8 cellular contexts compared by ENCODE assay signal in the genomic region with DNA sequence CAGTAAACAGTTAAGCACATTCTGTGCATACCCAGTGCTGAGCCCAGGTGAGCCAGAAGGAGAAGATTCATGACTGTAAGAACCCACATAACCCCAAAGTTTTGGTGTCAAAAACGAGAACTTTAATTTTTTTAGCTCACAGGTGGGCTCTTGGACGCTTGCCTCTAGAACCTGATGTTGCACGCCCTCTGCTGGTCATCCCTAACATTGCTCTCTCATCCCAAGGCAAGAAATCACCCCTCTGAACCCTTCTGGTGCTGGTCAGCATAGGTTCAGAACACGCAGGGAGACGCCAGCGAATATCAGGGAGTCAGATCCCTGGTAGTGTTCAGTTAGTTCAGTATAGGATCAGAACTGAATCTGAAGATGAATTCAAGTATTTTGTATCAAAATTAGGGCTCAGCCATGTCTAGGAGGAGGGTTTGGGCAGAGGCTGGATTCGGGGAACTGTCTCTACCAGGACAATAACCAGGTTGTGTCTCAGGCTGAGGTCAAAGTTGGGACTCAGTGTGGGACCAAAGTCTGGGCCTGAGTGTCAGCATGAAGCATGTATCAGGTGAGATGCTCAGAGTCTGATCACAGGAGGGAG. TPM values are rescaled to one million over a fixed set of nuclear protein-coding genes. Genes with fewer than 3 reads are reported as not detected.
A peak's percentile ranks its signal among the peaks of the same experiment; 100 is the strongest.
DNase-seq lines count a peak whose midpoint lies in the region; ATAC-seq lines count a peak whose summit lies in the region.

No MANE protein-coding gene starts in this region.

- ATAC-seq in GM18858 (IDR thresholded peaks at IDR 0.05; ENCODE audit: unreplicated experiment) = no peak

- peak overlapping the region; percentile 56 for H3K27ac Mint-ChIP-seq in activated naive CD8-positive, alpha-beta T cell treated with anti-CD3 and anti-CD28 coated beads for 36 hours

- peak; percentile 16 for DNase-seq in DMS153 treated with DMSO at 0.1 percent for 48 hours (lab: John Stamatoyannopoulos, UW; ENCODE audit: unreplicated experiment)
- DNase-seq in HT1080 (ENCODE audit: low read depth) = peak; percentile 60
- peak; percentile 56 for DNase-seq in RPMI7951 (ENCODE audit: low read depth)
- DNase-seq in activated naive CD8-positive, alpha-beta T cell treated with anti-CD3 and anti-CD28 coated beads for 36 hours = peak; percentile 59
- DNase-seq in hypothalamus (lab: John Stamatoyannopoulos, UW) = peak in 40 of 51 donors; percentile 11 to 83 (median 42)
- DNase-seq in stimulated activated CD4-positive, alpha-beta T cell treated with anti-CD3 and anti-CD28 coated beads, Interleukin-2, amount 100 ng/mL, for 48 hours = peak; percentile 63 to 65
- DNase-seq in T1000 (lab: John Stamatoyannopoulos, UW) = no peak

- H3K4me3 Mint-ChIP-seq in activated naive CD8-positive, alpha-beta T cell treated with anti-CD3 and anti-CD28 coated beads for 36 hours = no peak overlapping the region

- peaks cover 60% of the 10 kb centered on the region for H3K4me1 Mint-ChIP-seq in activated naive CD8-positive, alpha-beta T cell treated with anti-CD3 and anti-CD28 coated beads for 36 hours

- no peaks in the 10 kb centered on the region for H3K9me3 Mint-ChIP-seq in activated naive CD8-positive, alpha-beta T cell treated with anti-CD3 and anti-CD28 coated beads for 36 hours

- no peaks in the 10 kb centered on the region for H3K36me3 Mint-ChIP-seq in activated naive CD8-positive, alpha-beta T cell treated with anti-CD3 and anti-CD28 coated beads for 36 hours

- no peaks in the 10 kb centered on the region for H3K27me3 Mint-ChIP-seq in activated naive CD8-positive, alpha-beta T cell treated with anti-CD3 and anti-CD28 coated beads for 36 hours

RNA-seq across cellular contexts. Expression of gene DNAJB5, which starts 4.1 kb away (rescaled TPM):
- total RNA-seq in HT1080 (2014; rRNA removed; shearing (Covaris generic)) = 7.1 and 9.5 TPM in 2 replicates
- 7.1 and 8.5 TPM in 2 replicates for polyA plus RNA-seq in HT1080 (2015; cell fraction: cytosol; rRNA removed)
- polyA plus RNA-seq in HT1080 (2015; cell fraction: nucleus; rRNA removed) = 4.6 and 6.7 TPM in 2 replicates
- total RNA-seq in RPMI7951 (2014; rRNA removed; shearing (Covaris generic)) = 14.8 and 19.7 TPM in 2 replicates
- total RNA-seq in activated naive CD8-positive, alpha-beta T cell treated with anti-CD3 and anti-CD28 coated beads for 36 hours = 1 to 10 TPM; 7.6 to 8.1 TPM

RNA-seq across cellular contexts. Expression of gene PHF24, which starts 27.3 kb away (rescaled TPM):
- not detected in 2 replicates for total RNA-seq in HT1080 (2014; rRNA removed; shearing (Covaris generic))
- polyA plus RNA-seq in HT1080 (2015; cell fraction: cytosol; rRNA removed) = not detected in 2 replicates
- polyA plus RNA-seq in HT1080 (2015; cell fraction: nucleus; rRNA removed) = not detected in 2 replicates
- total RNA-seq in RPMI7951 (2014; rRNA removed; shearing (Covaris generic)) = not detected in 2 replicates
- total RNA-seq in activated naive CD8-positive, alpha-beta T cell treated with anti-CD3 and anti-CD28 coated beads for 36 hours = under 1 TPM; 0.23 to 0.30 TPM
